ENCODE assay signal across 8 cellular contexts in genomic region chr16:80540516-80541305, GRCh38. TPM values are rescaled to one million over a fixed set of nuclear protein-coding genes. Genes with fewer than 3 reads are reported as not detected.
DNase-seq lines count a peak whose midpoint lies in the region; ATAC-seq and TF ChIP-seq lines count a peak whose summit lies in the region.

Gene DYNLRB2 (plus strand): TSS chr16:80540993. CDS start chr16:80541077, 84 bp downstream.

- in situ Hi-C loops in transverse colon (cut with MboI; ENCODE audit: low pct_ligation_motif_present in 1 of 4, low pct_unique_long_range_greater_than_20kb in 1 of 4, low sequenced_read_pairs in 3 of 4): loop anchor here (25.0 kb wide), 2 partner anchors 272 to 1197 kb away; partner anchors contain the start of gene CDYL2 (in 4 of the 4)

- H3K36me3 ChIP-seq in MG63 (no peaks in the 10 kb centered on the region), transverse colon (no peaks in the 10 kb centered on the region)

- no peak for TF ChIP-seq EP300 in transverse colon (IDR thresholded peaks at IDR 0.05; ENCODE audit: low read depth)

- H3K9me3 ChIP-seq in MG63 (no peaks in the 10 kb centered on the region), transverse colon (no peaks in the 10 kb centered on the region)

- H3K4me3 ChIP-seq in MG63: peak within 1 kb of the TSS; percentile 47
- H3K4me3 ChIP-seq in transverse colon: peak within 1 kb of the TSS; percentile 52 to 63 (median 52)

- TF ChIP-seq POLR2A in transverse colon (IDR thresholded peaks at IDR 0.05): peak; percentile 49

- intact Hi-C loops in left cardiac atrium (cut with DNase I) (loop anchor here in 1 of 2 donors (10.0 kb wide), 1 partner anchor 284 kb away; no protein-coding TSS in a partner anchor), transverse colon (cut with DNase I; ENCODE audit: low total_unique reads) (no loop called here)

- H3K27ac ChIP-seq in transverse colon: peak within 1 kb of the TSS; percentile 66 to 79 (median 70)

- peaks cover 0 to 19% (median 3%) of the 10 kb centered on the region in 4 donors for H3K4me1 ChIP-seq in transverse colon

- H3K27me3 ChIP-seq in MG63 (no peaks in the 10 kb centered on the region), transverse colon (peaks cover 28% of the 10 kb centered on the region)

- TF ChIP-seq CTCF in transverse colon (IDR thresholded peaks at IDR 0.05): no peak

- peak; percentile 97 to 99 for ATAC-seq in left cardiac atrium

- DNase-seq in ELR (ENCODE audit: low read depth) (peak; percentile 85), GOT3 (lab: John Stamatoyannopoulos, UW) (peak; percentile 51), MG63 (peak; percentile 79), SW 1271 (lab: John Stamatoyannopoulos, UW) (peak; percentile 73 to 90), amygdala (lab: John Stamatoyannopoulos, UW) (peak; percentile 42 to 97 (median 85)), left cardiac atrium (peak; percentile 95), pons (ENCODE audit: low spot score) (peak; percentile 90), transverse colon (peak; percentile 95)

- WGBS in transverse colon (ENCODE audit: low coverage in 1 of 2), 2 donors: 0 to 2% methylated on average over 6 to 41 of the region's 55 CpGs

RNA-seq across cellular contexts. Expression of gene DYNLRB2, which starts in this region (rescaled TPM):
- total RNA-seq in MG63 (2014; rRNA removed; shearing (Covaris generic); ENCODE audit: low replicate concordance): not detected in 2 replicates
- total RNA-seq in left cardiac atrium (not detected), transverse colon (not detected)

Comparison
In these comparisons a context has a peak if more than half of its experiments do, and no peak if none do; other contexts are left out.
1. Peak in every context shown above with its lines: DNase-seq, ATAC-seq, H3K4me3 ChIP-seq and H3K27ac ChIP-seq.
2. Peak in DNase-seq and H3K4me3 ChIP-seq in MG63; RNA of the gene not detected or under 1 TPM.
3. Peak in DNase-seq and ATAC-seq in left cardiac atrium; RNA of the gene not detected or under 1 TPM.
4. Peak in DNase-seq, H3K4me3 ChIP-seq and H3K27ac ChIP-seq in transverse colon; RNA of the gene not detected or under 1 TPM.